ENCODE assay signal across 30 cellular contexts in genomic region chr7:35241431-35241830, GRCh38. TPM values are rescaled to one million over a fixed set of nuclear protein-coding genes. Genes with fewer than 3 reads are reported as not detected.
"Had no signal": no experiment of that assay in that cellular context is flagged by ENCODE, and none has a peak within 500 bp of the region (broad histone marks: within the 10 kb centered on the region; RNA-seq: fewer than 3 reads in every experiment).

No MANE protein-coding gene starts in this region.

- DNase-seq: activated CD4-positive, alpha-beta T cell treated with anti-CD3 and anti-CD28 coated beads, Interleukin-2, amount 10 ng/mL, durations not matched to agents 24 days and 14 days; activated CD4-positive, alpha-beta T cell treated with anti-CD3 and anti-CD28 coated beads, Interleukin-2, amount 50 U/mL, for 4 hours; activated CD4-positive, CD25-positive, alpha-beta regulatory T cell; activated CD8-positive, alpha-beta T cell treated with anti-CD3 and anti-CD28 coated beads for 36 hours; activated effector memory CD4-positive, alpha-beta T cell treated with anti-CD3 and anti-CD28 coated beads, Interleukin-2, amount 50 U/mL, for 16 hours; activated naive CD4-positive, alpha-beta T cell; activated naive CD4-positive, alpha-beta T cell treated with anti-CD3 and anti-CD28 coated beads, Interleukin-2, amount 50 U/mL, for 16 hours; activated naive CD8-positive, alpha-beta T cell treated with anti-CD3 and anti-CD28 coated beads for 36 hours; activated T-cell treated with anti-CD3 and anti-CD28 coated beads, Interleukin-2, amount 50 U/mL, for 1 hour; activated T-cell treated with anti-CD3 and anti-CD28 coated beads, Interleukin-2, amount 50 U/mL, for 72 hours; amniotic stem cell; aorta; brain microvascular endothelial cell; Kasumi-1; KG1; MV-4-11; NCI-H1092; NCI-H1436 treated with DMSO at 0.1 percent for 48 hours; NCI-H1694 treated with DMSO at 0.1 percent for 48 hours; NCI-H2029; NCI-H345; NCI-H524 treated with DMSO at 0.1 percent for 48 hours; SIG-M5; T1000; WERI-Rb-1 had no signal

- ATAC-seq: activated CD8-positive, alpha-beta T cell treated with anti-CD3 and anti-CD28 coated beads for 36 hours; activated T-cell treated with anti-CD3 and anti-CD28 coated beads, Interleukin-2, amount 50 U/mL, for 72 hours; activated T-helper 17 cell treated with anti-CD3 and anti-CD28 coated beads, Interleukin-2, amount 50 U/mL, for 72 hours; Right ventricle myocardium inferior had no signal

- H3K27ac ChIP-seq: brain microvascular endothelial cell, RWPE1, WERI-Rb-1 had no signal

- H3K36me3 ChIP-seq: brain microvascular endothelial cell had no signal

RNA-seq across cellular contexts. Expression of gene TBX20, which starts 12.5 kb away (rescaled TPM):
- total RNA-seq: activated CD8-positive, alpha-beta memory T cell treated with anti-CD3 and anti-CD28 coated beads for 36 hours; activated CD8-positive, alpha-beta T cell treated with anti-CD3 and anti-CD28 coated beads for 36 hours; aorta; NCI-H460 had no signal
